In the genomic region with DNA sequence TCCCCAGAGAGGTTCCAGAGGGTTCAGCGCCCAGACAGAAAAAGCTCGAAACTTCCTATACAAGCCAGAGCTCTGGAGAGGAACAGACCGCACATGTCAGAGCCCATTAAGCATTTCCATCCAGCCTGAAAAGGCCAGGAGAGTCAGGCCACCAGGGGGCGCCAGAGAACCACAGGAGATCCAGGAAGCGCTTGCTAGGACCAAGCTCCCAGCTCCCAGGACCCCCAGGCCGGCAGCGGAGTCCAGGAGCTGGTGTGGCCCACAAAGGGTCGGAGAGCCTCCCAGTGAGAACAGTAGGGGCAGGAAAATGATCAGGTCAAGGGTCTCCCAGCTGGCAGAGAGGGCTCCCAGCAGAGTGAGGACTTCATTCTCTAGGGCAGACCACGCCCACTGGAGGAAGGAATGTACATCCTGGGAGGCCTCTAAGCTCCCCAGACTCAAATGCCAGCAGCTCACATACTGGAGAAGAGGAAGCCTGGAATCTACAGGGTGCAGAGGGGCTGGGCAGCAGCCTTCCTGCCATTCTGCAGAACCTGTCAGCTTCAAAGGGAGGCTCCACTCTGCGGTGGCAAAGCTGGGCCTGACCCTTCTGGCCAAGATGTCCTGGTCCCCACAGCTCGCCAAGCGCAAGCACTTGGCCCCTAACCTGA, we compare ENCODE assay signal across 8 cellular contexts. TPM values are rescaled to one million over a fixed set of nuclear protein-coding genes. Genes with fewer than 3 reads are reported as not detected.
DNase-seq lines count a peak whose midpoint lies in the region; ATAC-seq, FAIRE-seq and TF ChIP-seq lines count a peak whose summit lies in the region.

No MANE protein-coding gene starts in this region.

- no TSS peak for BruUV-seq in endothelial cell of umbilical vein (replicated peaks; lab: Mats Ljungman, UMichigan)

- H3K4me3 ChIP-seq in HUES64 (ENCODE audit: low read length), result peak overlapping the region; percentile 37
- no peak overlapping the region for H3K4me3 ChIP-seq in endothelial cell of umbilical vein (replicated peaks in 1 of 3; ENCODE audit: insufficient read depth in 1 of 3, low read depth in 1 of 3, low read length in 3 of 3)

- no peaks in the 10 kb centered on the region for H3K9me3 ChIP-seq in HUES64 (ENCODE audit: insufficient read depth, low read depth, low read length)
- no peaks in the 10 kb centered on the region for H3K9me3 ChIP-seq in endothelial cell of umbilical vein (replicated peaks; ENCODE audit: control insufficient read depth, insufficient read depth, low read length)

- H3K9ac ChIP-seq in HUES64 (ENCODE audit: low read depth, low read length), result no peak overlapping the region
- H3K9ac ChIP-seq in endothelial cell of umbilical vein (replicated peaks; ENCODE audit: extremely low read depth, insufficient read depth, low read length), result no peak overlapping the region

- peak overlapping the region; percentile 46 for H2AFZ ChIP-seq in endothelial cell of umbilical vein (ENCODE audit: low read depth, low read length)

- no peaks in the 10 kb centered on the region for H3K9me1 ChIP-seq in endothelial cell of umbilical vein (replicated peaks; ENCODE audit: control insufficient read depth, extremely low read depth, insufficient read depth, low read length)

- peak; percentile 98 to 99 for TF ChIP-seq CTCF in endothelial cell of umbilical vein (IDR thresholded peaks at IDR 0.05; ENCODE audit: extremely low read depth in 1 of 2, insufficient read depth in 1 of 2, low read depth in 1 of 2, low read length in 2 of 2)

- intact Hi-C loops in endothelial cell of umbilical vein (cut with micrococcal nuclease), result loop anchor here (1.0 to 10.0 kb wide), 9 partner anchors 30 to 418 kb away; a partner anchor contains a TSS

- no peaks in the 10 kb centered on the region for H3K79me2 ChIP-seq in endothelial cell of umbilical vein (ENCODE audit: control insufficient read depth, insufficient read depth, low read length)

- H3K36me3 ChIP-seq in HUES64 (ENCODE audit: insufficient read depth, low read length), result 0 out of 2 replicates have a peak, but pooled peaks cover 4% of the 10 kb centered on the region
- no peaks in the 10 kb centered on the region for H3K36me3 ChIP-seq in endothelial cell of umbilical vein (ENCODE audit: control insufficient read depth in 2 of 2, extremely low read depth in 1 of 2, insufficient read depth in 2 of 2, low read length in 2 of 2)

- no peak for ATAC-seq in HG03159 (IDR thresholded peaks at IDR 0.05; ENCODE audit: unreplicated experiment)

- H3K27ac ChIP-seq in HUES64 (ENCODE audit: low read depth, low read length) (peak overlapping the region; percentile 0; the same call in 1 of the 2 replicates), endothelial cell of umbilical vein (ENCODE audit: insufficient read depth, low read depth, low read length) (no peak overlapping the region)

- CTCF ChIA-PET in endothelial cell of umbilical vein (lab: Charles Lee), result interaction anchor here (0.6 to 3.7 kb wide), 71 partner anchors 9 to 776 kb away, joined by 3 to 127 read pairs (median 5); a partner anchor contains a TSS

- POLR2A ChIA-PET in endothelial cell of umbilical vein (lab: Charles Lee), result interaction anchor here (0.7 kb wide), 1 partner anchor 9 kb away, joined by 3 read pairs; a partner anchor contains a TSS

- H3K4me1 ChIP-seq in HUES64 (ENCODE audit: insufficient read depth, low read length), result peaks cover 2% of the 10 kb centered on the region; the same call in 1 of the 2 replicates
- peaks cover 3% of the 10 kb centered on the region for H3K4me1 ChIP-seq in endothelial cell of umbilical vein (ENCODE audit: control insufficient read depth, extremely low read depth, insufficient read depth, low read length)

- H3K4me2 ChIP-seq in endothelial cell of umbilical vein (ENCODE audit: insufficient read depth, low read length), result no peak overlapping the region

- H3K27me3 ChIP-seq in HUES64 (ENCODE audit: insufficient read depth, low read length), result no peaks in the 10 kb centered on the region
- H3K27me3 ChIP-seq in endothelial cell of umbilical vein (ENCODE audit: control insufficient read depth in 2 of 2, insufficient read depth in 2 of 2, low read length in 2 of 2), result no peaks in the 10 kb centered on the region

- WGBS in HUES64, result 30% methylated on average over 12 of the region's 12 CpGs

- peak; percentile 54 for DNase-seq in DMS 273 treated with DMSO at 0.1 percent for 48 hours (lab: John Stamatoyannopoulos, UW)
- peak; percentile 68 for DNase-seq in NOMO-1 treated with dmso at 0.1 percent for 144 hours (lab: John Stamatoyannopoulos, UW; ENCODE audit: unreplicated experiment)
- peak; percentile 77 for DNase-seq in activated CD8-positive, alpha-beta memory T cell treated with anti-CD3 and anti-CD28 coated beads, Interleukin-2, amount 50 U/mL, for 1 hour (ENCODE audit: extremely low read depth)
- peak; percentile 87 for DNase-seq in endothelial cell of umbilical vein (ENCODE audit: low read depth, low spot score)
- peak; percentile 84 for DNase-seq in middle frontal gyrus (ENCODE audit: extremely low spot score, low spot score)
- DNase-seq in stimulated activated CD8-positive, alpha-beta memory T cell treated with anti-CD3 and anti-CD28 coated beads, Interleukin-15, amount 100 ng/mL, for 4 hours (ENCODE audit: low read depth in 2 of 2), result peak; percentile 68 to 83

- dilution Hi-C loops in endothelial cell of umbilical vein (cut with MboI; ENCODE audit: extremely low pct_ligation_motif_present, low sequenced_read_pairs), result no loop called here

- H4K20me1 ChIP-seq in endothelial cell of umbilical vein (replicated peaks; ENCODE audit: control insufficient read depth, extremely low read depth, insufficient read depth, low read length), result no peaks in the 10 kb centered on the region

- peak; percentile 97 for FAIRE-seq in endothelial cell of umbilical vein (lab: Jason Lieb, UNC)

- no peak for TF ChIP-seq POLR2A in endothelial cell of umbilical vein (IDR thresholded peaks at IDR 0.05; ENCODE audit: low read depth, low read length)

TF ChIP-seq in endothelial cell of umbilical vein, 7 proteins besides CTCF, POLR2A, EP300 and RAD21:
- TF ChIP-seq JUN (IDR thresholded peaks at IDR 0.05; ENCODE audit: borderline replicate concordance, insufficient read depth, insufficient read length, low read depth) (no peak), POLR2AphosphoS5 (IDR thresholded peaks at IDR 0.05; ENCODE audit: insufficient read depth, low read depth, low read length) (no peak), FOS (IDR thresholded peaks at IDR 0.05; ENCODE audit: borderline replicate concordance, insufficient read depth, low read length) (no peak), MYC (IDR thresholded peaks at IDR 0.05; ENCODE audit: low read depth, low read length) (no peak), EZH2 (IDR thresholded peaks at IDR 0.05; ENCODE audit: borderline replicate concordance, low read depth, low read length, severe bottlenecking) (no peak), GATA2 (IDR thresholded peaks at IDR 0.05; ENCODE audit: insufficient read depth, insufficient read length, low read depth, low read length) (no peak)
- TF ChIP-seq, protein P1, sequence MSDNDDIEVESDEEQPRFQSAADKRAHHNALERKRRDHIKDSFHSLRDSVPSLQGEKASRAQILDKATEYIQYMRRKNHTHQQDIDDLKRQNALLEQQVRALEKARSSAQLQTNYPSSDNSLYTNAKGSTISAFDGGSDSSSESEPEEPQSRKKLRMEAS (IDR thresholded peaks at IDR 0.05; ENCODE audit: insufficient read depth, insufficient read length), result no peak

RNA-seq across cellular contexts. Expression of a gene that starts 2.1 kb away (rescaled TPM):
- not detected for polyA plus RNA-seq in HUES64 (2013, experiment 1 of 2)
- polyA plus RNA-seq in HUES64 (2013, experiment 2 of 2), result not detected
- 0.76 and 1.5 TPM in 2 replicates for total RNA-seq in endothelial cell of umbilical vein
- 1.9 and 2.7 TPM in 2 replicates for polyA plus RNA-seq in endothelial cell of umbilical vein
- 1.4 and 1.9 TPM in 2 replicates for polyA plus RNA-seq in endothelial cell of umbilical vein (2011; cell fraction: cytosol; rRNA removed)
- 1.4 and 1.9 TPM in 2 replicates for polyA plus RNA-seq in endothelial cell of umbilical vein (2011; cell fraction: nucleus; rRNA removed)
- polyA plus RNA-seq in endothelial cell of umbilical vein (2012), result 1.7 and 2.6 TPM in 2 replicates
- polyA minus RNA-seq in endothelial cell of umbilical vein, result 0.27 and 0.85 TPM in 2 replicates
- polyA minus RNA-seq in endothelial cell of umbilical vein (2011; cell fraction: cytosol; rRNA and poly(A)+ RNA removed), result not detected
- polyA minus RNA-seq in endothelial cell of umbilical vein (2011; cell fraction: nucleus; rRNA and poly(A)+ RNA removed), result not detected in 2 replicates

RNA-seq across cellular contexts. Expression of a gene that starts 8.6 kb away (rescaled TPM):
- 137 TPM for polyA plus RNA-seq in HUES64 (2013, experiment 1 of 2)
- polyA plus RNA-seq in HUES64 (2013, experiment 2 of 2), result 134 TPM
- total RNA-seq in endothelial cell of umbilical vein, result 138 TPM in 2 replicates
- polyA plus RNA-seq in endothelial cell of umbilical vein, result 194 and 206 TPM in 2 replicates
- 238 and 250 TPM in 2 replicates for polyA plus RNA-seq in endothelial cell of umbilical vein (2011; cell fraction: cytosol; rRNA removed)
- 68.0 and 77.7 TPM in 2 replicates for polyA plus RNA-seq in endothelial cell of umbilical vein (2011; cell fraction: nucleus; rRNA removed)
- 123 and 128 TPM in 2 replicates for polyA plus RNA-seq in endothelial cell of umbilical vein (2012)
- polyA minus RNA-seq in endothelial cell of umbilical vein, result 98.3 and 109 TPM in 2 replicates
- polyA minus RNA-seq in endothelial cell of umbilical vein (2011; cell fraction: cytosol; rRNA and poly(A)+ RNA removed), result 87.4 TPM
- polyA minus RNA-seq in endothelial cell of umbilical vein (2011; cell fraction: nucleus; rRNA and poly(A)+ RNA removed), result 22.5 and 25.4 TPM in 2 replicates
